8 cellular contexts compared by ENCODE assay signal in the genomic region with DNA sequence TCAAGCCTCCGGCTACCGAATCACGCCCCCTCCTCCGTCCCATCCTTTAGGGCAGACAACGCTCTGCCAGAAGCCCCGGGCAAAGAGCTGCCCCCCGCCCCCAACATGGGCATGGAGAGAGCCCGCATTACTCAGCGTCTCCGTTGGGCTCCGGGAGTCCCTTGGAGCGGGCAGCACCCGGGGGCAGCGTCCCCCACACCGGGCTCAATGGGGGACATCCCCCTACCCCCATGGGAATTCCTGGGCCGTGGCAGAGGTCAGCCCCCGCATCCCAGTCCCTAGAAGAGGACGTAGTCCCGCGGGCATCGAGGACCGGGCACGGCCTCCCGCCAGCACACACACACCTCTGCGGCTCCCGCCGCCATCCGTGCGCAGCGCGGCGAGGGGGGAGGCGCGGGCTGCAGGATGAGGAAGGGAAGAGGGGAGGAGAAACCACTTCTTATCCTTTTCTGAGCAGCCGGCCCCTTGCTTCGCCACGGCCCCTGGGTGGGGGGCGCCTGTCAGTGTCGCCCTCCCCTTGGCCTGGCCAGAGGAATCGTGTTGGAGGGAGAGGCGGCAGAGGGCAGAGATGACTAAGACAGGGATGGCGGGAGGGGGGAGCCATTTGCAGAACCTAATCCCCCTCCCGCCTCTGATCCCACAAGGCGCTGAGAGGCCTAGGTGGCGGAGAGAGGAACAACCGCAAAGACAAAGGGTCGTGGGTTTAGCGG. TPM values are rescaled to one million over a fixed set of nuclear protein-coding genes. Genes with fewer than 3 reads are reported as not detected.
DNase-seq lines count a peak whose midpoint lies in the region; ATAC-seq and TF ChIP-seq lines count a peak whose summit lies in the region.

No MANE protein-coding gene starts in this region.

- TF ChIP-seq EP300 in esophagus muscularis mucosa (IDR thresholded peaks at IDR 0.05) = no peak

- peak overlapping the region; percentile 96 for H3K4me2 ChIP-seq in DND-41 (ENCODE audit: insufficient read depth, low read length)

- H2AFZ ChIP-seq in DND-41 (ENCODE audit: low read depth, low read length) = peak overlapping the region; percentile 72

- TF ChIP-seq POLR2A in esophagus muscularis mucosa (IDR thresholded peaks at IDR 0.05; ENCODE audit: low read depth) = no peak

- peaks cover 3% of the 10 kb centered on the region for H3K27me3 Mint-ChIP-seq in nephron (ENCODE audit: low read depth)

- H3K79me2 ChIP-seq in DND-41 (ENCODE audit: insufficient read depth, low read length) = no peaks in the 10 kb centered on the region

- no peaks in the 10 kb centered on the region for H3K9me3 Mint-ChIP-seq in nephron

- peak; percentile 52 for DNase-seq in DND-41
- peak; percentile 37 to 51 for DNase-seq in Kasumi-1 (lab: John Stamatoyannopoulos, UW)
- peak; percentile 37 for DNase-seq in SW480 (ENCODE audit: low spot score)
- DNase-seq in esophagus muscularis mucosa (ENCODE audit: extremely low spot score) = no peak
- DNase-seq in NCI-H446 treated with DMSO at 0.1 percent for 48 hours (lab: John Stamatoyannopoulos, UW) = no peak
- no peak for DNase-seq in dedifferentiated amniotic fluid mesenchymal stem cell (ENCODE audit: extremely low spot score)

- peak overlapping the region; percentile 20 for H3K27ac ChIP-seq in DND-41 (ENCODE audit: low read length)
- peak overlapping the region; percentile 54 to 76 (median 58) for H3K27ac ChIP-seq in esophagus muscularis mucosa (replicated peaks in 1 of 4)

- TF ChIP-seq CTCF in DND-41 (IDR thresholded peaks at IDR 0.05; ENCODE audit: borderline replicate concordance, extremely low read depth, low read length, poor library complexity, severe bottlenecking) (no peak), esophagus muscularis mucosa (IDR thresholded peaks at IDR 0.05) (no peak), nephron (IDR thresholded peaks at IDR 0.05; ENCODE audit: unreplicated experiment in 3 of 3) (no peak)

- H4K20me1 ChIP-seq in DND-41 (ENCODE audit: insufficient read depth, low read length) = no peaks in the 10 kb centered on the region; the same call in 1 of the 2 replicates

- no peaks in the 10 kb centered on the region for H3K9me3 ChIP-seq in DND-41 (ENCODE audit: insufficient read depth, low read length, severe bottlenecking)
- H3K9me3 ChIP-seq in esophagus muscularis mucosa = no peaks in the 10 kb centered on the region

- H3K4me3 ChIP-seq in DND-41 (ENCODE audit: low read depth in 1 of 2, low read length in 2 of 2) = peak overlapping the region; percentile 26 to 62; a peak in 3 of 4 replicates
- peak overlapping the region; percentile 67 to 71 (median 70) for H3K4me3 ChIP-seq in esophagus muscularis mucosa

- peaks cover 4% of the 10 kb centered on the region for H3K27me3 ChIP-seq in DND-41 (ENCODE audit: insufficient read depth, low read length, poor library complexity)
- H3K27me3 ChIP-seq in esophagus muscularis mucosa = peaks cover 0 to 21% (median 3%) of the 10 kb centered on the region in 4 donors

- H3K36me3 ChIP-seq in DND-41 (ENCODE audit: insufficient read depth, low read length) = no peaks in the 10 kb centered on the region
- no peaks in the 10 kb centered on the region for H3K36me3 ChIP-seq in esophagus muscularis mucosa

- peaks cover 4% of the 10 kb centered on the region for H3K36me3 Mint-ChIP-seq in nephron (ENCODE audit: low read depth)

- intact Hi-C loops in esophagus muscularis mucosa (cut with DNase I) = no loop called here

- WGBS in esophagus muscularis mucosa = 3% methylated on average over 12 of the region's 48 CpGs

- H3K4me1 Mint-ChIP-seq in nephron = peaks cover 25% of the 10 kb centered on the region

- peak; percentile 69 for ATAC-seq in DND-41 (ENCODE audit: insufficient read depth, low read depth)
- no peak for ATAC-seq in GM21825 (IDR thresholded peaks at IDR 0.05; ENCODE audit: unreplicated experiment)

- peak overlapping the region; percentile 77 to 87 (median 83) for H3K27ac Mint-ChIP-seq in nephron

- peak overlapping the region; percentile 57 for H3K9ac ChIP-seq in DND-41 (ENCODE audit: low read depth, low read length)

- peaks cover 24% of the 10 kb centered on the region for H3K4me1 ChIP-seq in DND-41 (ENCODE audit: insufficient read depth, low read length)
- peaks cover 11 to 26% (median 20%) of the 10 kb centered on the region in 4 donors for H3K4me1 ChIP-seq in esophagus muscularis mucosa

- H3K4me3 Mint-ChIP-seq in nephron = peak overlapping the region; percentile 84 to 87 (median 86)

RNA-seq across cellular contexts. Expression of gene DNM1, which starts 0.8 kb away (rescaled TPM):
- total RNA-seq in esophagus muscularis mucosa = 10 to 100 TPM; 10.9 to 27.0 (median 16.8) TPM

RNA-seq across cellular contexts. Expression of gene CIZ1, which starts 12.6 kb away (rescaled TPM):
- total RNA-seq in esophagus muscularis mucosa = 100 to 1,000 TPM in 1 of 4 donors, 10 to 100 TPM in 3; 57.5 to 110 (median 73.2) TPM

RNA-seq across cellular contexts. Expression of gene BBLN, which starts 43.9 kb away (rescaled TPM):
- total RNA-seq in esophagus muscularis mucosa = 100 to 1,000 TPM; 132 to 213 (median 148) TPM

RNA-seq across cellular contexts. Expression of gene LCN2, which starts 54.7 kb away (rescaled TPM):
- total RNA-seq in esophagus muscularis mucosa = 1 to 10 TPM in 1 of 4 donors, under 1 TPM in 1, not detected in 2; 0.83 to 6.2 TPM

Comparison
In these comparisons a context has a peak if more than half of its experiments do, and no peak if none do; other contexts are left out.
1. DNase-seq: peak in DND-41 (single experiment), Kasumi-1 (2 of 2) and SW480 (single experiment); none in esophagus muscularis mucosa (single experiment), NCI-H446 treated with DMSO at 0.1 percent for 48 hours (single experiment) and dedifferentiated amniotic fluid mesenchymal stem cell (single experiment).